ENCODE assay signal across 11 cellular contexts in the genomic region with DNA sequence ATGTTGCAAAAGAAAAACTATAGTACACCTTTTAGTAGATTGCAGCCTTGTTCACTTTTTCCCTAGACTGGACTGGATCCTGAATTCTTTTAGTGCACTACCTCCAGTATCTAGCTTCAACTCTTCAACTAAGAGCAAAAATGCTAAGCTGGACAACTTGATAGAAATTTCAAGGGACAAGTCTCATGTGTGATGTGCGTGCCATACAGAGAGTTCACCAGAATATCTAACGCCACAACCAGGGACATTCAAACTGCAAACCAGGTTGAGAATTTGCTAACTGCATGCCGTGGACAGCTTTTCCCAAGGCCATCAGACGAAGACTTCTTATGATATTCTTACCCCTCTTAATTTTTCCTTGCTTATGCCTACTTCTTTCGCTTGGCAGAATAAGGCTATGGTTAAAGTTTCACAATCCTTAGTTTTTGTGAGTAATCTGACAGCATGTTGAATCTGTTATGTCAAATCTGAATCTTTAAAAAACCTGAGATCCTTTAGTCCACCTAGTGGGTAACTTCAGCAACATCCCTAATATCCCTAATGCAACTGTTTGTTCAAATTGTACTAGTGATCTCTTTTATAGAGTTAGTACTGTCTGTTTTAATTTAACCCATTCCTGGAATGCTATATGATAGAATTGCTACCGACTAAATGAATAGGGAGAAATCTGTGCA.
DNase-seq lines count a peak whose midpoint lies in the region; ATAC-seq, FAIRE-seq and TF ChIP-seq lines count a peak whose summit lies in the region.
"Had no signal": no experiment of that assay in that cellular context is flagged by ENCODE, and none has a peak within 500 bp of the region (broad histone marks: within the 10 kb centered on the region; RNA-seq: fewer than 3 reads in every experiment).

No MANE protein-coding gene starts in this region.

- 0 out of 2 replicates have a peak overlapping the region, but pooled peaks have one; percentile 3 for H3K14ac ChIP-seq in IMR-90 (replicated peaks; ENCODE audit: low read depth, low read length)

- peak overlapping the region; percentile 61; the same call in 1 of the 2 replicates for H2BK20ac ChIP-seq in IMR-90 (ENCODE audit: low read depth, low read length)

- no peak overlapping the region for H2AK9ac ChIP-seq in IMR-90 (replicated peaks; ENCODE audit: low read depth, low read length, poor library complexity)

- no peak overlapping the region; the same call in 1 of the 2 replicates for H2AK5ac ChIP-seq in IMR-90 (ENCODE audit: low read depth, low read length)

- H3K9me3 ChIP-seq in A673 (ENCODE audit: low read depth, low read length, poor library complexity, severe bottlenecking) (no peaks in the 10 kb centered on the region), IMR-90 (ENCODE audit: control insufficient read depth, insufficient read depth, low read length) (no peaks in the 10 kb centered on the region), body of pancreas (no peaks in the 10 kb centered on the region), kidney (ENCODE audit: control insufficient read depth in 1 of 2, low read length in 2 of 2) (no peaks in the 10 kb centered on the region), prostate gland (no peaks in the 10 kb centered on the region)

- no peak overlapping the region for H3K9ac ChIP-seq in IMR-90 (ENCODE audit: low read depth, low read length)
- peak overlapping the region in 1 of 2 donors; percentile 22 for H3K9ac ChIP-seq in kidney (ENCODE audit: low read length in 2 of 2)

- H4K91ac ChIP-seq in IMR-90 (ENCODE audit: insufficient read depth, low read depth, low read length): no peak overlapping the region

- intact Hi-C loops in A673 (cut with micrococcal nuclease; ENCODE audit: unreplicated experiment): loop anchor here (1.0 to 5.0 kb wide), 3 partner anchors 54 to 184 kb away; a partner anchor contains a TSS
- intact Hi-C loops in IMR-90 (cut with micrococcal nuclease): loop anchor here (2.0 to 5.0 kb wide), 2 partner anchors 64 to 90 kb away; no protein-coding TSS in a partner anchor
- intact Hi-C loops in body of pancreas (cut with DNase I): no loop called here
- intact Hi-C loops in kidney (cut with DNase I): no loop called here
- intact Hi-C loops in prostate gland (cut with DNase I): loop anchor here (5.0 kb wide), 1 partner anchor 86 kb away; no protein-coding TSS in a partner anchor

- peaks cover 36 to 63% of the 10 kb centered on the region in 2 experiments for H3K79me1 ChIP-seq in IMR-90 (ENCODE audit: low read depth in 1 of 2, low read length in 2 of 2)

- TF ChIP-seq CTCF in A673 (conservative IDR thresholded peaks at IDR 0.05; ENCODE audit: low read depth, low read length) (peak; percentile 65), IMR-90 (conservative IDR thresholded peaks at IDR 0.05; ENCODE audit: low read depth, low read length) (peak; percentile 52), body of pancreas (IDR thresholded peaks at IDR 0.05) (peak in 3 of 7 experiments; percentile 21 to 32 (median 23)), kidney (IDR thresholded peaks at IDR 0.05; ENCODE audit: borderline replicate concordance, extremely low read depth, insufficient read depth) (peak; percentile 32), prostate gland (IDR thresholded peaks at IDR 0.05) (peak in 2 of 4 experiments; percentile 15 to 35)

- peak overlapping the region in 1 of 2 experiments; percentile 47; a peak in 1 of 4 replicates for H4K8ac ChIP-seq in IMR-90 (ENCODE audit: low read depth in 2 of 2, low read length in 2 of 2)

- WGBS in IMR-90 (ENCODE audit: extremely low coverage in 2 of 2, insufficient read length in 1 of 2), 2 experiments: 100% methylated on average over 2 of the region's 6 CpGs; no CpG with 5 or more reads in 1 of the 2 experiments
- WGBS in body of pancreas, 2 donors: 77 to 80% methylated on average over 6 of the region's 6 CpGs
- WGBS in prostate gland: 94% methylated on average over 6 of the region's 6 CpGs

- DNase-seq in A673 (ENCODE audit: low spot score): peak; percentile 72
- DNase-seq in IMR-90: peak; percentile 71
- DNase-seq in body of pancreas: no peak
- no peak for DNase-seq in kidney
- DNase-seq in C1 segment of cervical spinal cord (lab: John Stamatoyannopoulos, UW): no peak
- no peak for DNase-seq in prostate gland (ENCODE audit: low spot score)
- DNase-seq: CD8-positive, alpha-beta T cell; NCI-H1105 treated with DMSO at 0.1 percent for 48 hours; SIG-M5 had no signal

- no peak overlapping the region for H3K4me3 ChIP-seq in A673 (ENCODE audit: low read depth, low read length, poor library complexity, severe bottlenecking)
- no peak overlapping the region for H3K4me3 ChIP-seq in IMR-90 (ENCODE audit: insufficient read depth, low read depth, low read length)
- no peak overlapping the region for H3K4me3 ChIP-seq in body of pancreas
- no peak overlapping the region for H3K4me3 ChIP-seq in kidney (ENCODE audit: low read length in 2 of 2)
- no peak overlapping the region for H3K4me3 ChIP-seq in prostate gland

- no peak overlapping the region for H3K56ac ChIP-seq in IMR-90 (ENCODE audit: extremely low read depth, insufficient read depth, low read length)

- TF ChIP-seq POLR2A in IMR-90 (IDR thresholded peaks at IDR 0.05; ENCODE audit: low read depth, low read length) (no peak), body of pancreas (IDR thresholded peaks at IDR 0.05) (no peak), prostate gland (IDR thresholded peaks at IDR 0.05) (no peak)

- H3K18ac ChIP-seq in IMR-90 (ENCODE audit: low read depth, low read length): no peak overlapping the region

- H4K20me1 ChIP-seq in IMR-90 (ENCODE audit: insufficient read depth, low read length): no peaks in the 10 kb centered on the region; the same call in 1 of the 2 replicates

- BruUV-seq in A673 (replicated peaks; lab: Mats Ljungman, UMichigan) (no TSS peak), IMR-90 (replicated peaks; lab: Mats Ljungman, UMichigan) (no TSS peak)

- H3K27ac Mint-ChIP-seq in activated T-helper 17 cell treated with anti-CD3 and anti-CD28 coated beads, Interleukin-2, amount 50 U/mL, for 72 hours: no peak overlapping the region
- H3K27ac Mint-ChIP-seq: CD8-positive, alpha-beta T cell had no signal

- no peak for FAIRE-seq in kidney (lab: Jason Lieb, UNC)

- no peak overlapping the region for H2AFZ ChIP-seq in IMR-90 (replicated peaks; ENCODE audit: low read length, poor library complexity)

- H3K36me3 ChIP-seq in A673 (ENCODE audit: insufficient read depth, low read length, poor library complexity, severe bottlenecking) (no peaks in the 10 kb centered on the region), IMR-90 (ENCODE audit: control insufficient read depth, insufficient read depth, low read length) (peaks cover 2% of the 10 kb centered on the region; the same call in 1 of the 2 replicates), body of pancreas (replicated peaks in 1 of 2; ENCODE audit: insufficient read depth in 1 of 2, low read depth in 2 of 2) (no peaks in the 10 kb centered on the region), kidney (ENCODE audit: control insufficient read depth in 1 of 2, insufficient read depth in 2 of 2, low read length in 2 of 2) (no peaks in the 10 kb centered on the region), prostate gland (no peaks in the 10 kb centered on the region)

- POLR2A ChIA-PET in A673 (lab: Charles Lee; ENCODE audit: low non-redundant PET): no interaction called here
- POLR2A ChIA-PET in IMR-90 (lab: Charles Lee; ENCODE audit: unreplicated experiment): no interaction called here

- no peak overlapping the region for H2BK120ac ChIP-seq in IMR-90 (ENCODE audit: low read depth, low read length)

- no peak overlapping the region for H3K23ac ChIP-seq in IMR-90 (ENCODE audit: low read depth, low read length)

- H3K4me1 ChIP-seq in A673 (ENCODE audit: insufficient read depth, low read length, poor library complexity, severe bottlenecking): peaks cover 31% of the 10 kb centered on the region
- peaks cover 9% of the 10 kb centered on the region for H3K4me1 ChIP-seq in IMR-90 (ENCODE audit: control insufficient read depth, insufficient read depth, low read length)
- peaks cover 37% of the 10 kb centered on the region for H3K4me1 ChIP-seq in body of pancreas
- peaks cover 3 to 27% of the 10 kb centered on the region in 2 donors for H3K4me1 ChIP-seq in kidney (ENCODE audit: control insufficient read depth in 1 of 2, insufficient read depth in 1 of 2, low read depth in 1 of 2, low read length in 2 of 2)
- no peaks in the 10 kb centered on the region for H3K4me1 ChIP-seq in prostate gland (replicated peaks)

- peak overlapping the region; percentile 48 for H3K27ac ChIP-seq in A673 (ENCODE audit: low read depth, low read length, poor library complexity, severe bottlenecking)
- H3K27ac ChIP-seq in IMR-90 (ENCODE audit: insufficient read depth, low read length): peak overlapping the region; percentile 0; the same call in 1 of the 2 replicates
- no peak overlapping the region for H3K27ac ChIP-seq in body of pancreas
- H3K27ac ChIP-seq in kidney (ENCODE audit: low read depth in 2 of 2, low read length in 2 of 2): peak overlapping the region in 1 of 2 donors; percentile 40
- no peak overlapping the region for H3K27ac ChIP-seq in prostate gland

- no peak overlapping the region for H3K4me3 Mint-ChIP-seq in activated T-helper 17 cell treated with anti-CD3 and anti-CD28 coated beads, Interleukin-2, amount 50 U/mL, for 72 hours
- H3K4me3 Mint-ChIP-seq: CD8-positive, alpha-beta T cell had no signal

- no peaks in the 10 kb centered on the region for H3K27me3 ChIP-seq in A673 (replicated peaks; ENCODE audit: insufficient read depth, low read depth, low read length, poor library complexity)
- no peaks in the 10 kb centered on the region for H3K27me3 ChIP-seq in IMR-90 (ENCODE audit: control insufficient read depth, insufficient read depth, low read length)
- H3K27me3 ChIP-seq in body of pancreas: no peaks in the 10 kb centered on the region
- no peaks in the 10 kb centered on the region for H3K27me3 ChIP-seq in prostate gland (replicated peaks; ENCODE audit: insufficient read depth)

- peaks cover 5% of the 10 kb centered on the region for H3K9me1 ChIP-seq in IMR-90 (ENCODE audit: insufficient read depth, low read length)

- no peak overlapping the region for H4K5ac ChIP-seq in IMR-90 (ENCODE audit: low read depth, low read length)

- H3K27me3 Mint-ChIP-seq in activated T-helper 17 cell treated with anti-CD3 and anti-CD28 coated beads, Interleukin-2, amount 50 U/mL, for 72 hours: no peaks in the 10 kb centered on the region

- peak overlapping the region; percentile 54 for H2BK5ac ChIP-seq in IMR-90 (ENCODE audit: low read depth, low read length, poor library complexity, severe bottlenecking)

- H3K4ac ChIP-seq in IMR-90 (ENCODE audit: low read depth, low read length): no peak overlapping the region

- no peaks in the 10 kb centered on the region for H3K9me3 Mint-ChIP-seq in activated T-helper 17 cell treated with anti-CD3 and anti-CD28 coated beads, Interleukin-2, amount 50 U/mL, for 72 hours
- H3K9me3 Mint-ChIP-seq: CD8-positive, alpha-beta T cell had no signal

- no peaks in the 10 kb centered on the region for H3K36me3 Mint-ChIP-seq in activated T-helper 17 cell treated with anti-CD3 and anti-CD28 coated beads, Interleukin-2, amount 50 U/mL, for 72 hours (ENCODE audit: low read depth)
- H3K36me3 Mint-ChIP-seq: CD8-positive, alpha-beta T cell had no signal

- in situ Hi-C loops in IMR-90 (cut with MboI; ENCODE audit: low sequenced_read_pairs): loop anchor here (5.0 kb wide), 1 partner anchor 86 kb away; no protein-coding TSS in a partner anchor

- CTCF ChIA-PET in A673 (lab: Charles Lee): no interaction called here
- CTCF ChIA-PET in IMR-90 (lab: Yijun Ruan, JAX): interaction anchor here (0.6 kb wide), 2 partner anchors 26 to 60 kb away, joined by 3 to 4 read pairs; no protein-coding TSS in a partner anchor

- H2BK15ac ChIP-seq in IMR-90 (ENCODE audit: low read depth, low read length): 0 out of 3 replicates have a peak overlapping the region, but pooled peaks have one; percentile 18

- no peak overlapping the region for H3K4me2 ChIP-seq in IMR-90 (ENCODE audit: low read depth, low read length)

- peak; percentile 61 for TF ChIP-seq RAD21 in IMR-90 (IDR thresholded peaks at IDR 0.05; ENCODE audit: low read length)

- no peaks in the 10 kb centered on the region for H3K4me1 Mint-ChIP-seq in activated T-helper 17 cell treated with anti-CD3 and anti-CD28 coated beads, Interleukin-2, amount 50 U/mL, for 72 hours

- peak; percentile 32 for ATAC-seq in IMR-90 (ENCODE audit: low read depth)
- ATAC-seq in body of pancreas: peak; percentile 27
- ATAC-seq in HG03432 (IDR thresholded peaks at IDR 0.05; ENCODE audit: unreplicated experiment): no peak
- ATAC-seq in activated T-helper 17 cell treated with anti-CD3 and anti-CD28 coated beads, Interleukin-2, amount 50 U/mL, for 72 hours (replicated peaks): no peak
- ATAC-seq: CD8-positive, alpha-beta T cell had no signal

- dilution Hi-C loops in IMR-90 (cut with HindIII; ENCODE audit: low sequenced_read_pairs, unreplicated experiment): no loop called here

Comparison
In these comparisons a context has a peak if more than half of its experiments do, and no peak if none do; other contexts are left out.
1. DNase-seq: peak in A673 (single experiment) and IMR-90 (single experiment); none in body of pancreas (0 of 4), kidney (single experiment), C1 segment of cervical spinal cord (0 of 14) and prostate gland (single experiment).
2. H3K27ac ChIP-seq: peak in A673 (single experiment) and IMR-90 (single experiment); none in body of pancreas (0 of 4) and prostate gland (0 of 2).
3. ATAC-seq: peak in IMR-90 (single experiment) and body of pancreas (single experiment); none in HG03432 (single experiment) and activated T-helper 17 cell treated with anti-CD3 and anti-CD28 coated beads, Interleukin-2, amount 50 U/mL, for 72 hours (single experiment).
4. intact Hi-C loops: an anchor here in A673 (1.0 to 5.0 kb wide), IMR-90 (2.0 to 5.0 kb wide) and prostate gland (5.0 kb wide); none called in body of pancreas and kidney.